In the genomic region with DNA sequence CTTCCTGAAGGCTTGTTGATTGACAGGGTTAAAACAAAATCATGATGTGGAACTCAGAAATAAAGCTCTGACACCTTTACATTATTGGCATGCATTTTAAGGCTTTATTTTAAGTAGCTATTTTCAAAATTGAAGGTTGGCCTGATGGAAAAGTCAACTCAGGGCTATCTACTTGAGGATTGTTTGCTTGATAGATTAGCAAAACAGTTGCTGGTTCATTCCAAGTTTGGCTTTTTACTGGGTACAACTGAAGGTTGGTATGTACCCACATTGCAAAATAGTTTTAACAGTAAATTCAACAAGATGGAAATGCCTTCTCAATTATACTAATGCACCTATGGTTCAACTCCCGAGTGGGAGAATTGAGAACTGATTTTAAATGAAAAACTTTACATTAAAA, we compare ENCODE assay signal across 29 cellular contexts.
"Had no signal": no experiment of that assay in that cellular context is flagged by ENCODE, and none has a peak within 500 bp of the region (broad histone marks: within the 10 kb centered on the region; RNA-seq: fewer than 3 reads in every experiment).

No MANE protein-coding gene starts in this region.

- ATAC-seq: foreskin keratinocyte; heart right ventricle; mucosa of descending colon; natural killer cell treated with Interleukin-12 subunit alpha and Interleukin-12 subunit beta and Interleukin-15 and Interleukin-18, amount 100 ng/mL, for 72 hours; stimulated activated naive B cell treated with anti-CD40 and anti-IgM and Interleukin-4, amounts not matched to agents 10 μg/mL and 1 μg/mL and 100 μg/mL, for 72 hours; upper lobe of right lung had no signal

- H2AFZ ChIP-seq: parathyroid adenoma had no signal

- H3K27me3 Mint-ChIP-seq: dendritic cell treated with granulocyte-macrophage colony-stimulating factor and Interleukin-4, amounts not matched to agents 40 ng/mL and 50 ng/mL, for 4 days had no signal

- H3K4me3 Mint-ChIP-seq: dendritic cell treated with granulocyte-macrophage colony-stimulating factor and Interleukin-4, amounts not matched to agents 40 ng/mL and 50 ng/mL, for 4 days; endodermal cell; mesothelial cell of epicardium; naive B cell; natural killer cell treated with Interleukin-12 subunit alpha and Interleukin-12 subunit beta and Interleukin-15 and Interleukin-18, amount 100 ng/mL, for 72 hours; neural crest cell; stimulated activated naive B cell treated with anti-CD40 and anti-IgM and Interleukin-4, amounts not matched to agents 10 μg/mL and 1 μg/mL and 100 μg/mL, for 72 hours; stimulated activated naive CD8-positive, alpha-beta T cell treated with anti-CD3 and anti-CD28 coated beads, Interleukin-15, Interleukin-2, amounts not matched to agents 100 ng/mL and 50 ng/mL, for 24 hours had no signal

- H3K36me3 Mint-ChIP-seq: mesothelial cell of epicardium; naive B cell; natural killer cell treated with Interleukin-12 subunit alpha and Interleukin-12 subunit beta and Interleukin-15 and Interleukin-18, amount 100 ng/mL, for 72 hours; stimulated activated naive B cell treated with anti-CD40 and anti-IgM and Interleukin-4, amounts not matched to agents 10 μg/mL and 1 μg/mL and 100 μg/mL, for 72 hours had no signal

- H3K4me1 ChIP-seq: colonic mucosa, parathyroid adenoma, uterus had no signal

- H3K27me3 ChIP-seq: colonic mucosa, esophagus muscularis mucosa, foreskin keratinocyte, heart right ventricle, neutrophil, right atrium auricular region, tibial nerve, upper lobe of right lung, uterus had no signal

- H3K9me3 ChIP-seq: colonic mucosa, esophagus muscularis mucosa, heart right ventricle, mucosa of descending colon, neutrophil, prostate gland, right atrium auricular region, thoracic aorta, tibial nerve, upper lobe of right lung, uterus had no signal

- FAIRE-seq: small intestine had no signal

- H3K79me2 ChIP-seq: parathyroid adenoma had no signal

- H3K4me3 ChIP-seq: colonic mucosa, esophagus muscularis mucosa, heart right ventricle, mucosa of descending colon, prostate gland, right atrium auricular region, thoracic aorta, tibial nerve, upper lobe of right lung, uterus had no signal

- H3K27ac Mint-ChIP-seq: dendritic cell treated with granulocyte-macrophage colony-stimulating factor and Interleukin-4, amounts not matched to agents 40 ng/mL and 50 ng/mL, for 4 days; endodermal cell; mesothelial cell of epicardium; naive B cell; natural killer cell treated with Interleukin-12 subunit alpha and Interleukin-12 subunit beta and Interleukin-15 and Interleukin-18, amount 100 ng/mL, for 72 hours; stimulated activated naive B cell treated with anti-CD40 and anti-IgM and Interleukin-4, amounts not matched to agents 10 μg/mL and 1 μg/mL and 100 μg/mL, for 72 hours; stimulated activated naive CD8-positive, alpha-beta T cell treated with anti-CD3 and anti-CD28 coated beads, Interleukin-15, Interleukin-2, amounts not matched to agents 100 ng/mL and 50 ng/mL, for 24 hours had no signal

- H3K4me1 Mint-ChIP-seq: naive B cell; neural crest cell; stimulated activated naive B cell treated with anti-CD40 and anti-IgM and Interleukin-4, amounts not matched to agents 10 μg/mL and 1 μg/mL and 100 μg/mL, for 72 hours had no signal

- H3K36me3 ChIP-seq: colonic mucosa, esophagus muscularis mucosa, heart right ventricle, neutrophil, prostate gland, right atrium auricular region, thoracic aorta, tibial nerve, upper lobe of right lung, uterus had no signal

- H3K9ac ChIP-seq: parathyroid adenoma had no signal

- H3K9me3 Mint-ChIP-seq: dendritic cell treated with granulocyte-macrophage colony-stimulating factor and Interleukin-4, amounts not matched to agents 40 ng/mL and 50 ng/mL, for 4 days; endodermal cell; mesothelial cell of epicardium; naive B cell; natural killer cell treated with Interleukin-12 subunit alpha and Interleukin-12 subunit beta and Interleukin-15 and Interleukin-18, amount 100 ng/mL, for 72 hours; neural crest cell; stimulated activated naive B cell treated with anti-CD40 and anti-IgM and Interleukin-4, amounts not matched to agents 10 μg/mL and 1 μg/mL and 100 μg/mL, for 72 hours; stimulated activated naive CD8-positive, alpha-beta T cell treated with anti-CD3 and anti-CD28 coated beads, Interleukin-15, Interleukin-2, amounts not matched to agents 100 ng/mL and 50 ng/mL, for 24 hours had no signal

- H3K27ac ChIP-seq: colonic mucosa, esophagus muscularis mucosa, foreskin keratinocyte, heart right ventricle, neutrophil, parathyroid adenoma, prostate gland, right atrium auricular region, thoracic aorta, tibial nerve, upper lobe of right lung, uterus had no signal

- DNase-seq: colonic mucosa; effector CD8-positive, alpha-beta T cell; endodermal cell; foreskin keratinocyte; glutamatergic neuron; heart right ventricle; hippocampal formation; islet precursor cell; mesenchymal stem cell; mucosa of descending colon; naive B cell; small intestine; stimulated activated CD4-positive, alpha-beta T cell treated with anti-CD3 and anti-CD28 coated beads, Interleukin-15, amount 100 ng/mL, for 24 hours; stimulated activated CD4-positive, alpha-beta T cell treated with anti-CD3 and anti-CD28 coated beads, Interleukin-2, amount 100 ng/mL, for 48 hours; stimulated activated naive B cell treated with anti-CD40 and anti-IgM and Interleukin-4, amounts not matched to agents 10 μg/mL and 1 μg/mL and 100 μg/mL, for 72 hours; upper lobe of right lung; uterus had no signal
